ENCODE assay signal across 21 cellular contexts in genomic region chr12:119807380-119807779, GRCh38.
A peak's percentile ranks its signal among the peaks of the same experiment; 100 is the strongest.
DNase-seq lines count a peak whose midpoint lies in the region; ATAC-seq and TF ChIP-seq lines count a peak whose summit lies in the region.
"Had no signal": no experiment of that assay in that cellular context is flagged by ENCODE, and none has a peak within 500 bp of the region (broad histone marks: within the 10 kb centered on the region; RNA-seq: fewer than 3 reads in every experiment).

No MANE protein-coding gene starts in this region.

- H2BK120ac ChIP-seq in mesendoderm (ENCODE audit: low read depth, low read length): no peak overlapping the region

- no peak overlapping the region for H4K8ac ChIP-seq in mesendoderm (ENCODE audit: low read depth, low read length)

- no peak overlapping the region for H3K4me3 ChIP-seq in LNCaP clone FGC (ENCODE audit: low read depth, low read length)
- H3K4me3 ChIP-seq in mesendoderm (ENCODE audit: low read length): no peak overlapping the region
- H3K4me3 ChIP-seq: GM12878 had no signal

- H3K4ac ChIP-seq in mesendoderm (ENCODE audit: low read depth, low read length): no peak overlapping the region

- H3K27ac ChIP-seq in mesendoderm (ENCODE audit: low read depth, low read length): no peak overlapping the region
- H3K27ac ChIP-seq: C4-2B had no signal

- no peak overlapping the region for H2AK5ac ChIP-seq in mesendoderm (ENCODE audit: low read length)

- H3K36me3 ChIP-seq in mesendoderm (ENCODE audit: control insufficient read depth, insufficient read depth, low read length): no peaks in the 10 kb centered on the region

- no peak overlapping the region for H3K23ac ChIP-seq in mesendoderm (ENCODE audit: low read length)

- H3K79me1 ChIP-seq in mesendoderm (ENCODE audit: low read length): no peaks in the 10 kb centered on the region

- H4K5ac ChIP-seq in mesendoderm (ENCODE audit: low read length): no peak overlapping the region

- no peak overlapping the region for H3K56ac ChIP-seq in mesendoderm (ENCODE audit: low read length)

- TF ChIP-seq CTCF in LNCaP clone FGC (IDR thresholded peaks at IDR 0.05; ENCODE audit: control insufficient read depth, extremely low read depth, insufficient read depth): no peak

- H3K9ac ChIP-seq in mesendoderm (ENCODE audit: low read length): no peak overlapping the region
- H3K9ac ChIP-seq: SK-N-SH had no signal

- no peak overlapping the region for H2BK5ac ChIP-seq in mesendoderm (ENCODE audit: low read length)

- ATAC-seq in left lobe of liver: peak; percentile 39
- ATAC-seq: GM12878 had no signal

- H3K4me2 ChIP-seq in mesendoderm (ENCODE audit: low read length): no peak overlapping the region
- H3K4me2 ChIP-seq: SK-N-SH had no signal

- H3K18ac ChIP-seq in mesendoderm (ENCODE audit: low read length): no peak overlapping the region

- no peaks in the 10 kb centered on the region for H3K27me3 ChIP-seq in mesendoderm (ENCODE audit: insufficient read depth, low read length, poor library complexity)

- peaks cover 6% of the 10 kb centered on the region for H3K4me1 ChIP-seq in mesendoderm (ENCODE audit: control insufficient read depth, low read depth, low read length)

- H3K79me2 ChIP-seq in mesendoderm (ENCODE audit: control insufficient read depth, insufficient read depth, low read length): no peaks in the 10 kb centered on the region

- peak; percentile 5 for DNase-seq in DMS153 treated with DMSO at 0.1 percent for 48 hours (lab: John Stamatoyannopoulos, UW; ENCODE audit: unreplicated experiment)
- peak; percentile 46 for DNase-seq in LNCaP clone FGC (ENCODE audit: low read depth)
- peak; percentile 57 for DNase-seq in NCI-H748 (lab: John Stamatoyannopoulos, UW; ENCODE audit: unreplicated experiment)
- no peak for DNase-seq in left lobe of liver (ENCODE audit: low spot score)
- no peak for DNase-seq in activated CD4-positive, alpha-beta T cell treated with anti-CD3 and anti-CD28 coated beads, Interleukin-2, amount 50 U/mL, for 48 hours
- DNase-seq in activated T-cell treated with anti-CD3 and anti-CD28 coated beads, Interleukin-2, amount 50 U/mL, for 1 hour: no peak
- no peak for DNase-seq in mesendoderm
- DNase-seq: ACHN, AML-193, EL, KBM-7, MV-4-11, NCI-H1436 treated with DMSO at 0.1 percent for 48 hours, NCI-H526, OCI-M1, Right ventricle myocardium superior, SK-N-SH, T-helper 1 cell, T-helper 9 cell had no signal

- no peak overlapping the region for H2BK15ac ChIP-seq in mesendoderm (replicated peaks; ENCODE audit: low read depth)

Comparison
In these comparisons a context has a peak if more than half of its experiments do, and no peak if none do; other contexts are left out.
1. DNase-seq: peak in DMS153 treated with DMSO at 0.1 percent for 48 hours (single experiment), LNCaP clone FGC (single experiment) and NCI-H748 (single experiment); none in left lobe of liver (single experiment), activated CD4-positive, alpha-beta T cell treated with anti-CD3 and anti-CD28 coated beads, Interleukin-2, amount 50 U/mL, for 48 hours (0 of 2), activated T-cell treated with anti-CD3 and anti-CD28 coated beads, Interleukin-2, amount 50 U/mL, for 1 hour (single experiment) and mesendoderm (single experiment).